12 cellular contexts compared by ENCODE assay signal in the genomic region with DNA sequence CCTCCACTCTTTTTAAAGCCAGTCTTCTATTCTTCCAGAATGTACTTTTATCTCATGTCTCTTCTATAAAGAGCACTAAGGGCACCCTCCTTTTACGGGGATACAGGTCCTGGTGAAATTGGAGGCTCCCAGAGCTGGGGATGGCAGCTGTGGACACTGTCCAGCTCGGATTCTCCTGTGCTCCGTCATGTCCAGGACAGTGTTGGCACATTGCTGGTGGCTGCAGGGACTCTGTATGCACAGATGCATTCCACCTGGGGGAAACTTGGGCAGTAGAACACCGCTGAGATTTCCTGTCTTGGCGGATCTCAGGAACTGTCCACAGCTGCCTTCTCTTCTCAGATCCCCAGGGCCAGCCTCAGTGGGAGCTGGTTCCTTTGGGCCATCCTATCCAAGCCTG. TPM values are rescaled to one million over a fixed set of nuclear protein-coding genes. Genes with fewer than 3 reads are reported as not detected.
"Had no signal": no experiment of that assay in that cellular context is flagged by ENCODE, and none has a peak within 500 bp of the region (broad histone marks: within the 10 kb centered on the region; RNA-seq: fewer than 3 reads in every experiment).

No MANE protein-coding gene starts in this region.

- ATAC-seq: HCT116 had no signal

- DNase-seq: GM23248, GOT3, H7, HFFc6, KBM-7 had no signal

- H3K9me3 ChIP-seq: HAP-1 had no signal

- H3K9ac ChIP-seq: GM23248, KMS-11 had no signal

- H3K27ac ChIP-seq: GM23248, HL-60, KMS-11 had no signal

- H3K36me3 ChIP-seq: HAP-1 had no signal

- H2AFZ ChIP-seq: GM23248 had no signal

- H3K4me3 ChIP-seq: GM23248, HAP-1 had no signal

- H3K4me2 ChIP-seq: KMS-11 had no signal

RNA-seq across cellular contexts. Expression of gene CLDN20, which starts 56.6 kb away (rescaled TPM):
- total RNA-seq: GM23248, H4, H7, HFFc6, HT1080 had no signal
- polyA plus RNA-seq: GM23248, IgD-negative memory B cell had no signal
